11 cellular contexts compared by ENCODE assay signal in the genomic region with DNA sequence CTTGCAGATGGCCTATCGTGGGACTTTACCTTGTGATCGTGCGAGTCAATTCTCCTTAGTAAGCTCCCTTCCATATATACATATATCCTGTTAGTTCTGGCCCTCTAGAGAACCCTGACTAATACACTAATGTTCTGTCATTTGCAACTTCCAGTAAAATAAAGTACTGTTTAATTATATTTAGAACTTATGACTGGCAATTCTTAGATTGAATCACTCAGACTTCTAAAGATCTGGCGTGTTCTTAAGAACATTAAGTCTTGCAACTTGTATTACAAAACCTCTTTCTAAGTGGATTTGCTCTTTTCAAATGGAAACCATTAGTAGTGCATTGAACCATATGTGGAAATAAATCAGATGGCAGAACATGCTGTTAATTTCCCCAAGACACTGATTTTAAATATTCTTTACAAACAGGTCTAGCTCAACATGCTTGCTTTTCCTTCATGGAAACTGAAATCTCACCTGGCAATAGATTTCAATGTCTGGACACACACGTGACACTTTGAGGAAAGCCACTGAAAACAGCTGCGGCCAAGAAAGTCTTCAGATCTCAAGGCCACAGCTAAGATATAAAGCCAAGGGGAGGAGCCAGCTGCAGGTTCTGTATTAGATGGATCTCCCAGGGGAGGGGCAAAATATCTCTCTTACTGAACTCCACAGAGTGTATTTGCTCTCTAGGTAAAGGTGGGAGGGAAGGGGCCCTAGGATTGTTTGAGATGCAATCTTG. TPM values are rescaled to one million over a fixed set of nuclear protein-coding genes. Genes with fewer than 3 reads are reported as not detected.
DNase-seq lines count a peak whose midpoint lies in the region; ATAC-seq and TF ChIP-seq lines count a peak whose summit lies in the region.
"Had no signal": no experiment of that assay in that cellular context is flagged by ENCODE, and none has a peak within 500 bp of the region (broad histone marks: within the 10 kb centered on the region; RNA-seq: fewer than 3 reads in every experiment).

No MANE protein-coding gene starts in this region.

- ATAC-seq in GM19025 (IDR thresholded peaks at IDR 0.05; ENCODE audit: low read depth, unreplicated experiment) (peak; percentile 62), HG03064 (IDR thresholded peaks at IDR 0.05; ENCODE audit: low read depth, unreplicated experiment) (peak; percentile 56), SK-N-SH treated with all-trans-retinoic acid at 6 μM for 48 hours (peak; percentile 39; the same call in 1 of the 3 replicates), sciatic nerve (no peak), GM21526 (IDR thresholded peaks at IDR 0.05; ENCODE audit: low FRiP score, unreplicated experiment) (no peak)

- H3K27ac ChIP-seq in ACC112 (ENCODE audit: low read depth, low read length), result peak overlapping the region; percentile 73
- H3K27ac ChIP-seq: testis had no signal

- H3K36me3 ChIP-seq in ACC112 (ENCODE audit: insufficient read depth, low read length), result no peaks in the 10 kb centered on the region

- H3K4me3 ChIP-seq in ACC112 (ENCODE audit: low read depth, low read length), result no peak overlapping the region
- H3K4me3 ChIP-seq: testis had no signal

- intact Hi-C loops in sciatic nerve (cut with DNase I), result no loop called here

- DNase-seq in sciatic nerve (ENCODE audit: low spot score) (no peak), T1000 (lab: John Stamatoyannopoulos, UW) (no peak), NCI-H774 (lab: John Stamatoyannopoulos, UW) (no peak)
- DNase-seq: SHP77 treated with DMSO at 0.1 percent for 48 hours, small intestine, testis had no signal

- H3K79me2 ChIP-seq in ACC112 (ENCODE audit: control insufficient read depth, insufficient read depth, low read length, unreplicated experiment), result no peaks in the 10 kb centered on the region

- H2AFZ ChIP-seq in ACC112 (ENCODE audit: low read length, unreplicated experiment), result no peak overlapping the region

- peaks cover 42% of the 10 kb centered on the region for H3K4me1 ChIP-seq in ACC112 (ENCODE audit: control insufficient read depth, insufficient read depth, low read length, unreplicated experiment)
- H3K4me1 ChIP-seq: testis had no signal

- no peaks in the 10 kb centered on the region for H3K27me3 ChIP-seq in ACC112 (ENCODE audit: insufficient read depth, low read length)
- H3K27me3 ChIP-seq: testis had no signal

TF ChIP-seq in SK-N-SH treated with all-trans-retinoic acid at 6 μM for 48 hours, 23 proteins besides CTCF, POLR2A, EP300 and RAD21:
- no peak for TF ChIP-seq TCF4 (CRISPR knock-in tag; IDR thresholded peaks at IDR 0.05; ENCODE audit: borderline replicate concordance)
- peak; percentile 60; the same call in 1 of the 2 replicates for TF ChIP-seq ZC3H10 (CRISPR knock-in tag; IDR thresholded peaks at IDR 0.05)
- peak; percentile 86 for TF ChIP-seq ISL1 (CRISPR knock-in tag; IDR thresholded peaks at IDR 0.05)
- TF ChIP-seq ARNTL (CRISPR knock-in tag; IDR thresholded peaks at IDR 0.05; ENCODE audit: borderline replicate concordance, low read depth), result no peak

RNA-seq across cellular contexts. Expression of gene PMAIP1, which starts 50.6 kb away (rescaled TPM):
- 1.2 TPM for total RNA-seq in sciatic nerve

Comparison
In these comparisons a context has a peak if more than half of its experiments do, and no peak if none do; other contexts are left out.
1. ATAC-seq: peak in GM19025 (single experiment), HG03064 (single experiment) and SK-N-SH treated with all-trans-retinoic acid at 6 μM for 48 hours (single experiment); none in sciatic nerve (single experiment) and GM21526 (single experiment).